ENCODE assay signal across 6 cellular contexts in the genomic region with DNA sequence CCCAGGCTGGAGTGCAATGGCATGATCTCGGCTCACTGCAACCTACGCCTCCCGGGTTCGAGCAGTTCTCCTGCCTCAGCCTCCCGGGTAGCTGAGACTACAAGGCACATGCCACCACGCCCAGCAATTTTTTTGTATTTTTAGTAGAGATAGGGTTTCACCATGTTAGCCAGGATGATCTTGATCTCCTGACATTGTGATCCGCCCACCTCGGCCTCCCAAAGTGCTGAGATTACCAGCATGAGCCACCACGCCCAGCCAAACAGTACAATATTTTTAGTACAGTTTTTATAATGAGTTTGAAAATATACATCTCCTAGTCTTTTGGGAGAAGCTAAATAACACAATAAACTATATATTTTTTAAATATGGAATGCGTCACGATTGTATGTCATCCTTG. TPM values are rescaled to one million over a fixed set of nuclear protein-coding genes. Genes with fewer than 3 reads are reported as not detected.
"Had no signal": no experiment of that assay in that cellular context is flagged by ENCODE, and none has a peak within 500 bp of the region (broad histone marks: within the 10 kb centered on the region; RNA-seq: fewer than 3 reads in every experiment).

No MANE protein-coding gene starts in this region.

RNA-seq across cellular contexts. Expression of a gene that starts 46.9 kb away (rescaled TPM):
- total RNA-seq: GM23248, H1, H4, H7, H9, HFFc6 had no signal
- polyA plus RNA-seq: GM23248, H1 had no signal
